Comparison of ENCODE assay signal across 2 cellular contexts in genomic region chr6:104579464-104579863, GRCh38.
TF ChIP-seq lines count a peak whose summit lies in the region.

No MANE protein-coding gene starts in this region.

TF ChIP-seq in GM23338, 12 proteins besides CTCF, POLR2A, EP300 and RAD21 (continued from another document):
- TF ChIP-seq EZH2phosphoT487 (IDR thresholded peaks at IDR 0.05; ENCODE audit: unreplicated experiment) (no peak), ZNF114 (CRISPR knock-in tag; IDR thresholded peaks at IDR 0.05) (no peak), JUNB (IDR thresholded peaks at IDR 0.05; ENCODE audit: unreplicated experiment) (no peak), ZNF331 (CRISPR knock-in tag; IDR thresholded peaks at IDR 0.05; ENCODE audit: low read depth) (no peak), CREB1 (CRISPR knock-in tag; IDR thresholded peaks at IDR 0.05; ENCODE audit: low read depth) (no peak), REST (IDR thresholded peaks at IDR 0.05; ENCODE audit: unreplicated experiment) (no peak), POLR2AphosphoS5 (IDR thresholded peaks at IDR 0.05; ENCODE audit: low read depth) (no peak), ZNF462 (CRISPR knock-in tag; IDR thresholded peaks at IDR 0.05) (no peak), ETS1 (IDR thresholded peaks at IDR 0.05) (no peak), STAT1 (IDR thresholded peaks at IDR 0.05; ENCODE audit: unreplicated experiment) (no peak), EZH2 (IDR thresholded peaks at IDR 0.05; ENCODE audit: low read depth, unreplicated experiment) (no peak)
TF ChIP-seq in GM23338: peak in this region for 0.

TF ChIP-seq in endothelial cell of umbilical vein, 7 proteins besides CTCF, POLR2A, EP300 and RAD21 (continued from another document):
- TF ChIP-seq MYC (IDR thresholded peaks at IDR 0.05; ENCODE audit: low read depth, low read length), result no peak
- no peak for TF ChIP-seq GATA2 (IDR thresholded peaks at IDR 0.05; ENCODE audit: insufficient read depth, insufficient read length, low read depth, low read length)
- TF ChIP-seq EZH2 (IDR thresholded peaks at IDR 0.05; ENCODE audit: borderline replicate concordance, low read depth, low read length, severe bottlenecking), result no peak
- no peak for TF ChIP-seq MAX (IDR thresholded peaks at IDR 0.05; ENCODE audit: insufficient read depth, insufficient read length)
- TF ChIP-seq FOS (IDR thresholded peaks at IDR 0.05; ENCODE audit: borderline replicate concordance, insufficient read depth, low read length), result no peak
- TF ChIP-seq JUN (IDR thresholded peaks at IDR 0.05; ENCODE audit: borderline replicate concordance, insufficient read depth, insufficient read length, low read depth), result no peak
